Comparison of ENCODE assay signal across 23 cellular contexts in the genomic region with DNA sequence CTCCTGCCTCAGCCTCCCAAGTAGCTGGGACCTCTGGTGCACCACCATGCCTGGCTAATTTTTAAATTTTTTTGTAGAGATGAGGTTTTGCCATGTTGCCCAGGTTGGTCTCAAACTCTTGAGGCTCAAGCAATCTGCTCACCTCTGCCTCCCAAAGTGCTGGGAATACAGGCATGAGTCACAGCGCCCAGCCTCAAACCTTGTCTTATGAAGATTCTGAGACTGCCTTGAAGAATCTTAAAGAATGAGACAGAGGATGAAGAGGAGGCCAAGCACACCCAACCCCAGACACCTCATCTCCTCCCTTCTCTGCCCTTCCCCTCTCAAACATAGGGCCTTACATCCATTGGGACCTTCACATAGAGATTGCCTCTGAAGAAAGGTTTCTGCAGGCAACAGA.
"Had no signal": no experiment of that assay in that cellular context is flagged by ENCODE, and none has a peak within 500 bp of the region (broad histone marks: within the 10 kb centered on the region; RNA-seq: fewer than 3 reads in every experiment).

No MANE protein-coding gene starts in this region.

- H3K27ac Mint-ChIP-seq: activated naive CD8-positive, alpha-beta T cell treated with anti-CD3 and anti-CD28 coated beads for 36 hours; mesothelial cell of epicardium; naive B cell had no signal

- ATAC-seq: right cardiac atrium had no signal

- FAIRE-seq: endothelial cell of umbilical vein, kidney, urothelium cell line had no signal

- H3K4me2 ChIP-seq: neural progenitor cell had no signal

- DNase-seq: activated CD4-positive, alpha-beta T cell treated with anti-CD3 and anti-CD28 coated beads for 4 hours; activated CD4-positive, alpha-beta T cell treated with anti-CD3 and anti-CD28 coated beads, Interleukin-2, amount 50 U/mL, for 48 hours; activated CD4-positive, CD25-positive, alpha-beta regulatory T cell; activated CD8-positive, alpha-beta memory T cell treated with anti-CD3 and anti-CD28 coated beads for 24 hours; activated effector memory CD4-positive, alpha-beta T cell treated with Interleukin-2 at 50 U/mL for 16 hours; activated naive CD4-positive, alpha-beta T cell treated with Interleukin-2 at 50 U/mL for 16 hours; activated naive CD8-positive, alpha-beta T cell treated with anti-CD3 and anti-CD28 coated beads for 36 hours; amniotic stem cell; brain microvascular endothelial cell; hippocampal formation; kidney; naive B cell; occipital lobe; right cardiac atrium; spleen; stimulated activated naive CD4-positive, alpha-beta T cell; transverse colon had no signal

- H3K9me3 ChIP-seq: spleen, suprapubic skin, transverse colon had no signal

- H3K9me3 Mint-ChIP-seq: activated naive CD8-positive, alpha-beta T cell treated with anti-CD3 and anti-CD28 coated beads for 36 hours; mesothelial cell of epicardium had no signal

- H3K27me3 Mint-ChIP-seq: activated naive CD8-positive, alpha-beta T cell treated with anti-CD3 and anti-CD28 coated beads for 36 hours; naive B cell had no signal

- H3K36me3 ChIP-seq: brain microvascular endothelial cell, neural progenitor cell, suprapubic skin, transverse colon had no signal

- H3K27ac ChIP-seq: brain microvascular endothelial cell, coronary artery, neural progenitor cell, spleen, suprapubic skin, transverse colon had no signal

- H3K4me1 ChIP-seq: spleen, transverse colon had no signal

- H3K4me1 Mint-ChIP-seq: mesothelial cell of epicardium, naive B cell had no signal

- H3K36me3 Mint-ChIP-seq: naive B cell had no signal

- H3K4me3 Mint-ChIP-seq: activated naive CD8-positive, alpha-beta T cell treated with anti-CD3 and anti-CD28 coated beads for 36 hours; mesothelial cell of epicardium; naive B cell; neural progenitor cell had no signal

- H3K4me3 ChIP-seq: coronary artery, neural progenitor cell, spleen, suprapubic skin, transverse colon had no signal

- H3K27me3 ChIP-seq: brain microvascular endothelial cell, neural progenitor cell, spleen, suprapubic skin, transverse colon had no signal
